1 cellular context compared by ENCODE assay signal in genomic region chr22:39080052-39080762, GRCh38.
TF ChIP-seq lines count a peak whose summit lies in the region.

No MANE protein-coding gene starts in this region.

TF ChIP-seq in H1, 55 proteins besides CTCF, POLR2A, EP300 and RAD21:
- TF ChIP-seq RXRA (IDR thresholded peaks at IDR 0.05; ENCODE audit: insufficient read depth, low read depth, low read length) = no peak
- TF ChIP-seq FOSL1 (IDR thresholded peaks at IDR 0.05; ENCODE audit: insufficient read depth, low read depth, low read length) = no peak
- no peak for TF ChIP-seq SIX5 (IDR thresholded peaks at IDR 0.05; ENCODE audit: low read depth, low read length)
- no peak for TF ChIP-seq KDM5A (IDR thresholded peaks at IDR 0.05; ENCODE audit: low read length)
- no peak for TF ChIP-seq GTF2F1 (IDR thresholded peaks at IDR 0.05; ENCODE audit: borderline replicate concordance, low read depth, low read length)
